In genomic region chr16:86571197-86571915, GRCh38 we compare ENCODE assay signal across 16 cellular contexts. TPM values are rescaled to one million over a fixed set of nuclear protein-coding genes. Genes with fewer than 3 reads are reported as not detected.
DNase-seq lines count a peak whose midpoint lies in the region; ATAC-seq, FAIRE-seq and TF ChIP-seq lines count a peak whose summit lies in the region.
"Had no signal": no experiment of that assay in that cellular context is flagged by ENCODE, and none has a peak within 500 bp of the region (broad histone marks: within the 10 kb centered on the region; RNA-seq: fewer than 3 reads in every experiment).

No MANE protein-coding gene starts in this region.

- H3K36me3 Mint-ChIP-seq in progenitor cell of endocrine pancreas (ENCODE audit: insufficient read depth): no peaks in the 10 kb centered on the region
- H3K36me3 Mint-ChIP-seq: activated naive CD8-positive, alpha-beta T cell had no signal

- H3K27ac Mint-ChIP-seq in progenitor cell of endocrine pancreas: no peak overlapping the region
- H3K27ac Mint-ChIP-seq: activated naive CD8-positive, alpha-beta T cell; T-helper 17 cell had no signal

- peaks cover 83% of the 10 kb centered on the region for H3K27me3 Mint-ChIP-seq in progenitor cell of endocrine pancreas

- intact Hi-C loops in HepG2 (cut with micrococcal nuclease; ENCODE audit: unreplicated experiment) (no loop called here), right lobe of liver (cut with DNase I) (loop anchor here in 1 of 2 donors (10.0 kb wide), 1 partner anchor 493 kb away; no protein-coding TSS in a partner anchor), upper lobe of right lung (cut with DNase I) (loop anchor here (10.0 kb wide), 1 partner anchor 193 kb away; no protein-coding TSS in a partner anchor)

- TF ChIP-seq CTCF in HepG2 (CRISPR knock-in tag; IDR thresholded peaks at IDR 0.05) (no peak), right lobe of liver (IDR thresholded peaks at IDR 0.05) (no peak), choroid plexus epithelial cell (conservative IDR thresholded peaks at IDR 0.05; ENCODE audit: low read depth, low read length) (no peak), upper lobe of right lung (IDR thresholded peaks at IDR 0.05) (no peak), progenitor cell of endocrine pancreas (IDR thresholded peaks at IDR 0.05; ENCODE audit: unreplicated experiment) (no peak)

- TF ChIP-seq RAD21 in HepG2 (CRISPR knock-in tag; IDR thresholded peaks at IDR 0.05): no peak

- no peaks in the 10 kb centered on the region for H3K79me2 ChIP-seq in HepG2 (ENCODE audit: insufficient read depth, low read length)

- H3K27ac ChIP-seq in HepG2 (ENCODE audit: extremely low read length, insufficient read depth, low read length): no peak overlapping the region
- H3K27ac ChIP-seq in right lobe of liver: no peak overlapping the region
- no peak overlapping the region for H3K27ac ChIP-seq in mesodermal cell (ENCODE audit: low read depth, low read length, severe bottlenecking)
- H3K27ac ChIP-seq in upper lobe of right lung: no peak overlapping the region

- TF ChIP-seq EP300 in HepG2 (IDR thresholded peaks at IDR 0.05; ENCODE audit: low read depth in 2 of 2, low read length in 2 of 2): no peak
- no peak for TF ChIP-seq EP300 in HepG2 (CRISPR knock-in tag; IDR thresholded peaks at IDR 0.05; ENCODE audit: borderline replicate concordance)

- TF ChIP-seq POLR2A in HepG2 (IDR thresholded peaks at IDR 0.05; ENCODE audit: insufficient read depth in 1 of 2, low read depth in 2 of 2, low read length in 2 of 2) (no peak), right lobe of liver (IDR thresholded peaks at IDR 0.05) (no peak)

- BruUV-seq in HepG2 (replicated peaks; lab: Mats Ljungman, UMichigan): no TSS peak

- H3K27me3 ChIP-seq in HepG2 (ENCODE audit: control insufficient read depth in 1 of 2, insufficient read depth in 2 of 2, low read length in 2 of 2) (peaks cover 13 to 81% of the 10 kb centered on the region in 2 experiments), right lobe of liver (peaks cover 0 to 26% of the 10 kb centered on the region in 2 donors), upper lobe of right lung (peaks cover 93% of the 10 kb centered on the region)

- H3K4me1 ChIP-seq in HepG2 (ENCODE audit: insufficient read depth, low read length) (peaks cover 7% of the 10 kb centered on the region), right lobe of liver (peaks cover 0 to 4% (median 0%) of the 10 kb centered on the region in 4 donors), mesodermal cell (ENCODE audit: control insufficient read depth, insufficient read depth, low read length, poor library complexity, severe bottlenecking) (peaks cover 28% of the 10 kb centered on the region), upper lobe of right lung (peaks cover 6% of the 10 kb centered on the region)

- CTCF ChIA-PET in HepG2 (lab: Yijun Ruan, JAX; ENCODE audit: low intra/inter-chr PET ratio, low total read pairs): no interaction called here

- H2AFZ ChIP-seq in HepG2 (ENCODE audit: low read length): no peak overlapping the region

- DNase-seq in HepG2 (ENCODE audit: low spot score): no peak
- no peak for DNase-seq in right lobe of liver
- peak; percentile 28 for DNase-seq in choroid plexus epithelial cell (ENCODE audit: low read depth)
- no peak for DNase-seq in upper lobe of right lung
- DNase-seq in stimulated activated CD4-positive, alpha-beta T cell treated with anti-CD3 and anti-CD28 coated beads, Interleukin-12 subunit alpha, Interleukin-12 subunit beta, amount 100 ng/mL, for 4 hours: no peak
- DNase-seq in GDM1 (lab: John Stamatoyannopoulos, UW): no peak
- DNase-seq in progenitor cell of endocrine pancreas (ENCODE audit: low spot score, unreplicated experiment): no peak
- DNase-seq: activated CD4-positive, alpha-beta T cell treated with anti-CD3 and anti-CD28 coated beads for 1 hour; NCI-H446; nucleus accumbens; OCI-M1; stimulated activated CD4-positive, alpha-beta T cell treated with anti-CD3 and anti-CD28 coated beads, Interleukin-2, amount 100 ng/mL, for 24 hours; T-helper 17 cell had no signal

- no peak overlapping the region for H3K9ac ChIP-seq in HepG2 (ENCODE audit: insufficient read depth, low read depth, low read length)

- no peak for FAIRE-seq in HepG2 (lab: Jason Lieb, UNC)
- FAIRE-seq: D721Med had no signal

- no peaks in the 10 kb centered on the region for H3K9me3 Mint-ChIP-seq in progenitor cell of endocrine pancreas (ENCODE audit: low read depth)

- H3K4me1 Mint-ChIP-seq in progenitor cell of endocrine pancreas (ENCODE audit: low read depth): peaks cover 3% of the 10 kb centered on the region

- no peak overlapping the region for H3K4me3 Mint-ChIP-seq in progenitor cell of endocrine pancreas (ENCODE audit: low read depth)
- H3K4me3 Mint-ChIP-seq: activated naive CD8-positive, alpha-beta T cell; T-helper 17 cell had no signal

- in situ Hi-C loops in HepG2 (cut with HindIII; ENCODE audit: extremely low pct_ligation_motif_present, low pct_unique_long_range_greater_than_20kb): no loop called here

- H3K36me3 ChIP-seq in HepG2 (replicated peaks in 1 of 2; ENCODE audit: control insufficient read depth in 1 of 2, insufficient read depth in 2 of 2, low read length in 2 of 2): no peaks in the 10 kb centered on the region
- no peaks in the 10 kb centered on the region for H3K36me3 ChIP-seq in right lobe of liver
- H3K36me3 ChIP-seq in mesodermal cell (ENCODE audit: control insufficient read depth, insufficient read depth, low read length): peaks cover 23% of the 10 kb centered on the region
- H3K36me3 ChIP-seq in upper lobe of right lung: no peaks in the 10 kb centered on the region

- H3K9me3 ChIP-seq in HepG2 (ENCODE audit: low read length) (no peaks in the 10 kb centered on the region), right lobe of liver (no peaks in the 10 kb centered on the region), mesodermal cell (ENCODE audit: control insufficient read depth, low read length) (no peaks in the 10 kb centered on the region), upper lobe of right lung (no peaks in the 10 kb centered on the region)

- WGBS in HepG2 (ENCODE audit: low lambda C conversion rate): 15% methylated on average over 20 of the region's 22 CpGs
- WGBS in right lobe of liver (ENCODE audit: insufficient coverage, low coverage, low lambda C conversion rate, missing lambda C conversion rate): 39% methylated on average over 12 of the region's 22 CpGs
- 46 to 47% methylated on average over 21 of the region's 22 CpGs for WGBS in mesodermal cell (ENCODE audit: insufficient coverage in 2 of 2), 2 experiments

- no peak overlapping the region for H3K4me2 ChIP-seq in HepG2 (ENCODE audit: low read depth, low read length)

- ATAC-seq in HepG2: no peak
- ATAC-seq in right lobe of liver: no peak
- ATAC-seq in upper lobe of right lung: no peak
- ATAC-seq: T-helper 17 cell had no signal

- POLR2A ChIA-PET in HepG2 (lab: Yijun Ruan, JAX): no interaction called here

- H3K4me3 ChIP-seq in HepG2 (replicated peaks in 1 of 3; ENCODE audit: insufficient read depth in 1 of 3, low read depth in 2 of 3, low read length in 3 of 3): no peak overlapping the region
- H3K4me3 ChIP-seq in right lobe of liver: no peak overlapping the region
- peak overlapping the region; percentile 91 for H3K4me3 ChIP-seq in choroid plexus epithelial cell (ENCODE audit: low read depth, low read length)
- peak overlapping the region; percentile 79 for H3K4me3 ChIP-seq in mesodermal cell (ENCODE audit: extremely low read depth, insufficient read depth, low read length, poor library complexity, severe bottlenecking)
- peak overlapping the region; percentile 5 for H3K4me3 ChIP-seq in upper lobe of right lung

- H4K20me1 ChIP-seq in HepG2 (ENCODE audit: insufficient read depth, low read length): peaks cover 3% of the 10 kb centered on the region; the same call in 1 of the 2 replicates

RNA-seq across cellular contexts. Expression of gene FOXC2, which starts 4.7 kb away (rescaled TPM):
- not detected in 2 replicates for total RNA-seq in HepG2 (2016; rRNA removed; fragmentation: Illumina TruSeq; extraction: Trizol)
- total RNA-seq in HepG2 (2016; cell fraction: cytosol; rRNA removed; fragmentation: Illumina TruSeq; extraction: Trizol; ENCODE audit: low read depth): not detected in 2 replicates
- total RNA-seq in HepG2 (2016; cell fraction: insoluble cytoplasmic fraction; rRNA removed; fragmentation: Illumina TruSeq; extraction: Trizol): not detected in 2 replicates
- total RNA-seq in HepG2 (2016; cell fraction: membrane; rRNA removed; fragmentation: Illumina TruSeq; extraction: Trizol): not detected in 2 replicates
- not detected in 2 replicates for total RNA-seq in HepG2 (2016; cell fraction: nucleus; rRNA removed; fragmentation: Illumina TruSeq; extraction: Trizol)
- 0.05 TPM in 1 of 2 replicates, not detected in the other for polyA plus RNA-seq in HepG2 (2011; rRNA removed)
- not detected in 2 replicates for polyA plus RNA-seq in HepG2 (2011; cell fraction: cytosol; rRNA removed)
- polyA plus RNA-seq in HepG2 (2011; cell fraction: nucleus; rRNA removed): 0.26 and 0.31 TPM in 2 replicates
- polyA plus RNA-seq in HepG2 (2012): 0.08 TPM in 1 of 2 replicates, not detected in the other
- not detected in 2 replicates for polyA plus RNA-seq in HepG2 (2016; cell fraction: cytosol; fragmentation: Illumina TruSeq; extraction: Trizol; ENCODE audit: low read depth)
- not detected in 2 replicates for polyA plus RNA-seq in HepG2 (2016; cell fraction: insoluble cytoplasmic fraction; fragmentation: Illumina TruSeq; extraction: Trizol; ENCODE audit: low read depth)
- not detected in 2 replicates for polyA plus RNA-seq in HepG2 (2016; cell fraction: membrane; fragmentation: Illumina TruSeq; extraction: Trizol; ENCODE audit: low read depth)
- not detected in 2 replicates for polyA plus RNA-seq in HepG2 (2016; cell fraction: nucleus; fragmentation: Illumina TruSeq; extraction: Trizol; ENCODE audit: insufficient read depth, low read depth)
- 0.82 TPM in 1 of 2 replicates, not detected in the other for polyA minus RNA-seq in HepG2 (2011; rRNA and poly(A)+ RNA removed; ENCODE audit: low replicate concordance)
- polyA minus RNA-seq in HepG2 (2011; cell fraction: cytosol; rRNA and poly(A)+ RNA removed): not detected in 2 replicates
- polyA minus RNA-seq in HepG2 (2011; cell fraction: nucleus; rRNA and poly(A)+ RNA removed): 0.13 TPM in 1 of 2 replicates, not detected in the other
- under 1 TPM in 1 of 6 experiments, not detected in 5; 0.20 TPM for total RNA-seq in right lobe of liver
- polyA plus RNA-seq in mesodermal cell (2013, experiment 1 of 2): 12.3 TPM
- polyA plus RNA-seq in mesodermal cell (2013, experiment 2 of 2): 9.1 TPM
- 1.1 TPM for total RNA-seq in upper lobe of right lung
- 0.11 TPM in 1 of 2 replicates, not detected in the other for total RNA-seq in progenitor cell of endocrine pancreas
- total RNA-seq: T-helper 17 cell had no signal

RNA-seq across cellular contexts. Expression of gene FOXL1, which starts 7.0 kb away (rescaled TPM):
- total RNA-seq in HepG2 (2016; rRNA removed; fragmentation: Illumina TruSeq; extraction: Trizol) (not detected in 2 replicates), right lobe of liver (under 1 TPM in 4 of 6 experiments, not detected in 2; 0.15 to 0.74 (median 0.46) TPM), upper lobe of right lung (0.81 TPM), progenitor cell of endocrine pancreas (not detected in 2 replicates)
- not detected in 2 replicates for total RNA-seq in HepG2 (2016; cell fraction: cytosol; rRNA removed; fragmentation: Illumina TruSeq; extraction: Trizol; ENCODE audit: low read depth)
- total RNA-seq in HepG2 (2016; cell fraction: insoluble cytoplasmic fraction; rRNA removed; fragmentation: Illumina TruSeq; extraction: Trizol): not detected in 2 replicates
- total RNA-seq in HepG2 (2016; cell fraction: membrane; rRNA removed; fragmentation: Illumina TruSeq; extraction: Trizol): not detected in 2 replicates
- total RNA-seq in HepG2 (2016; cell fraction: nucleus; rRNA removed; fragmentation: Illumina TruSeq; extraction: Trizol): not detected in 2 replicates
- not detected in 2 replicates for polyA plus RNA-seq in HepG2 (2011; rRNA removed)
- polyA plus RNA-seq in HepG2 (2011; cell fraction: cytosol; rRNA removed): 0.01 TPM in 1 of 2 replicates, not detected in the other
- not detected in 2 replicates for polyA plus RNA-seq in HepG2 (2011; cell fraction: nucleus; rRNA removed)
- not detected in 2 replicates for polyA plus RNA-seq in HepG2 (2012)
- polyA plus RNA-seq in HepG2 (2016; cell fraction: cytosol; fragmentation: Illumina TruSeq; extraction: Trizol; ENCODE audit: low read depth): not detected in 2 replicates
- not detected in 2 replicates for polyA plus RNA-seq in HepG2 (2016; cell fraction: insoluble cytoplasmic fraction; fragmentation: Illumina TruSeq; extraction: Trizol; ENCODE audit: low read depth)
- not detected in 2 replicates for polyA plus RNA-seq in HepG2 (2016; cell fraction: membrane; fragmentation: Illumina TruSeq; extraction: Trizol; ENCODE audit: low read depth)
- not detected in 2 replicates for polyA plus RNA-seq in HepG2 (2016; cell fraction: nucleus; fragmentation: Illumina TruSeq; extraction: Trizol; ENCODE audit: insufficient read depth, low read depth)
- polyA minus RNA-seq in HepG2 (2011; rRNA and poly(A)+ RNA removed; ENCODE audit: low replicate concordance): 1.1 TPM in 1 of 2 replicates, not detected in the other
- not detected in 2 replicates for polyA minus RNA-seq in HepG2 (2011; cell fraction: cytosol; rRNA and poly(A)+ RNA removed)
- polyA minus RNA-seq in HepG2 (2011; cell fraction: nucleus; rRNA and poly(A)+ RNA removed): not detected in 2 replicates
- polyA plus RNA-seq in mesodermal cell (2013, experiment 1 of 2): 3.8 TPM
- 2.6 TPM for polyA plus RNA-seq in mesodermal cell (2013, experiment 2 of 2)

RNA-seq across cellular contexts. Expression of gene MTHFSD, which starts 16.3 kb away (rescaled TPM):
- 8.9 and 16.3 TPM in 2 replicates for total RNA-seq in HepG2 (2016; rRNA removed; fragmentation: Illumina TruSeq; extraction: Trizol)
- 3.0 and 3.2 TPM in 2 replicates for total RNA-seq in HepG2 (2016; cell fraction: cytosol; rRNA removed; fragmentation: Illumina TruSeq; extraction: Trizol; ENCODE audit: low read depth)
- total RNA-seq in HepG2 (2016; cell fraction: insoluble cytoplasmic fraction; rRNA removed; fragmentation: Illumina TruSeq; extraction: Trizol): 9.5 and 14.5 TPM in 2 replicates
- 6.0 and 6.1 TPM in 2 replicates for total RNA-seq in HepG2 (2016; cell fraction: membrane; rRNA removed; fragmentation: Illumina TruSeq; extraction: Trizol)
- total RNA-seq in HepG2 (2016; cell fraction: nucleus; rRNA removed; fragmentation: Illumina TruSeq; extraction: Trizol): 21.7 and 25.7 TPM in 2 replicates
- polyA plus RNA-seq in HepG2 (2011; rRNA removed): 14.2 and 15.8 TPM in 2 replicates
- 5.8 and 6.4 TPM in 2 replicates for polyA plus RNA-seq in HepG2 (2011; cell fraction: cytosol; rRNA removed)
- polyA plus RNA-seq in HepG2 (2011; cell fraction: nucleus; rRNA removed): 85.9 and 86.6 TPM in 2 replicates
- 8.3 and 11.3 TPM in 2 replicates for polyA plus RNA-seq in HepG2 (2012)
- 1.9 and 2.3 TPM in 2 replicates for polyA plus RNA-seq in HepG2 (2016; cell fraction: cytosol; fragmentation: Illumina TruSeq; extraction: Trizol; ENCODE audit: low read depth)
- polyA plus RNA-seq in HepG2 (2016; cell fraction: insoluble cytoplasmic fraction; fragmentation: Illumina TruSeq; extraction: Trizol; ENCODE audit: low read depth): 9.8 and 13.1 TPM in 2 replicates
- 4.8 and 5.1 TPM in 2 replicates for polyA plus RNA-seq in HepG2 (2016; cell fraction: membrane; fragmentation: Illumina TruSeq; extraction: Trizol; ENCODE audit: low read depth)
- 28.2 and 29.9 TPM in 2 replicates for polyA plus RNA-seq in HepG2 (2016; cell fraction: nucleus; fragmentation: Illumina TruSeq; extraction: Trizol; ENCODE audit: insufficient read depth, low read depth)
- polyA minus RNA-seq in HepG2 (2011; rRNA and poly(A)+ RNA removed; ENCODE audit: low replicate concordance): 27.7 and 27.8 TPM in 2 replicates
- 5.9 and 9.4 TPM in 2 replicates for polyA minus RNA-seq in HepG2 (2011; cell fraction: cytosol; rRNA and poly(A)+ RNA removed)
- polyA minus RNA-seq in HepG2 (2011; cell fraction: nucleus; rRNA and poly(A)+ RNA removed): 76.5 and 82.9 TPM in 2 replicates
- 10 to 100 TPM in 2 of 6 experiments, 1 to 10 TPM in 4; 5.9 to 11.6 (median 9.0) TPM for total RNA-seq in right lobe of liver
- polyA plus RNA-seq in mesodermal cell (2013, experiment 1 of 2): 19.2 TPM
- polyA plus RNA-seq in mesodermal cell (2013, experiment 2 of 2): 17.6 TPM
- total RNA-seq in upper lobe of right lung: 18.7 TPM
- total RNA-seq in progenitor cell of endocrine pancreas: 21.8 and 22.8 TPM in 2 replicates

Comparison
In these comparisons a context has a peak if more than half of its experiments do, and no peak if none do; other contexts are left out.
1. H3K4me3 ChIP-seq: peak in choroid plexus epithelial cell (single experiment), mesodermal cell (single experiment) and upper lobe of right lung (single experiment); none in HepG2 (0 of 3) and right lobe of liver (0 of 3).